In the genomic region with DNA sequence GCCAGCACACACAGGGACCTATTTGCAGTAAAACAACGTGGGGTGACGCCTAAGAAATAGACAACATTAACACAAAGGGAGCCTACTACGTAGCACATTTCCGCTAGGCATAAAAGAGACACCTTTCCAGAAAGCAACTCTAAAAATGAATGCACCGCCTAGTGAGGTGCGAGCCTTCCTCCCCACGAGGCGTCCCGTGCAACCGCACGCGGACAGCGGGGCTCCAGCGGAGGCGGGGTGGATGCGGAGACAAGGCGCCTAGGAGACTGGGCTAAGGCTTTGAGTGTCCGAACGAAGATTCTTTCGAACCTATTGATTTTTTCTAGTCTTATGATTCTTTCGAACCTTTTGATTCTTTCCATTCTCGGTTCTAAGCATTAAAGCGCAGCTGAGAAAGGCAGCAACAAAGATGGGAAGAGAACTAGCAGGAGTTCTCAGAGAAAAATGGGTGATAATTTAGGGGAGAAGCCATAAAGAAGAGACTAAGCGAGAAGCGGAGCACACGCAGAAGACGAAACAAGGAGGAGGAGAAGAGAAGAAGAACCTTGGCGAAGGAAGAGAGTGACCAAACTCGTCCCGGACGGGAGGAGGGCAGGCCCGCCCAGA, we compare ENCODE assay signal across 8 cellular contexts. TPM values are rescaled to one million over a fixed set of nuclear protein-coding genes. Genes with fewer than 3 reads are reported as not detected.
A peak's percentile ranks its signal among the peaks of the same experiment; 100 is the strongest.
DNase-seq lines count a peak whose midpoint lies in the region; ATAC-seq, FAIRE-seq and TF ChIP-seq lines count a peak whose summit lies in the region.

No MANE protein-coding gene starts in this region.

- peak overlapping the region; percentile 89 to 94 (median 90) for H3K4me3 ChIP-seq in breast epithelium

- peaks cover 0 to 6% of the 10 kb centered on the region in 2 donors for H3K4me1 ChIP-seq in breast epithelium

- H3K36me3 ChIP-seq in breast epithelium, result no peaks in the 10 kb centered on the region

- H3K27ac ChIP-seq in breast epithelium (peak overlapping the region; percentile 87 to 92), layer of hippocampus (ENCODE audit: low read depth, low read length) (peak overlapping the region; percentile 82)

- no peak for TF ChIP-seq POLR2A in breast epithelium (IDR thresholded peaks at IDR 0.05)

- H3K9me3 ChIP-seq in breast epithelium, result no peaks in the 10 kb centered on the region

- H3K27me3 ChIP-seq in breast epithelium (no peaks in the 10 kb centered on the region), layer of hippocampus (ENCODE audit: control insufficient read depth, insufficient read depth, low read length) (no peaks in the 10 kb centered on the region)

- DNase-seq in NCI-H345 (lab: John Stamatoyannopoulos, UW) (peak; percentile 31), NCI-H345 treated with DMSO at 0.1 percent for 48 hours (lab: John Stamatoyannopoulos, UW; ENCODE audit: unreplicated experiment) (no peak), T-helper 2 cell (peak in 4 of 5 experiments; percentile 22 to 80 (median 60)), breast epithelium (ENCODE audit: low spot score in 2 of 2) (no peak), RCC 7860 (ENCODE audit: low spot score) (no peak)
- DNase-seq in stimulated activated CD4-positive, alpha-beta T cell treated with anti-CD3 and anti-CD28 coated beads, TNF-alpha, amount 100 ng/mL, for 1 hour (ENCODE audit: low read depth in 3 of 3, low spot score in 1 of 3), result peak in 2 of 3 donors; percentile 15 to 38

- no peak for TF ChIP-seq CTCF in breast epithelium (IDR thresholded peaks at IDR 0.05)

- intact Hi-C loops in breast epithelium (cut with DNase I; ENCODE audit: low total_unique reads), result no loop called here

- ATAC-seq in GM21390 (IDR thresholded peaks at IDR 0.05; ENCODE audit: unreplicated experiment), result no peak

- no peak for FAIRE-seq in RCC 7860 (lab: Jason Lieb, UNC)

RNA-seq across cellular contexts. Expression of gene CPD, which starts 0.4 kb away (rescaled TPM):
- total RNA-seq in breast epithelium, result 100 to 1,000 TPM in 1 of 3 donors, 10 to 100 TPM in 2; 74.1 to 110 (median 87.7) TPM

RNA-seq across cellular contexts. Expression of gene TMIGD1, which starts 44.4 kb away (rescaled TPM):
- total RNA-seq in breast epithelium, result 1 to 10 TPM in 1 of 3 donors, not detected in 2; 1.6 TPM

Comparison
In these comparisons a context has a peak if more than half of its experiments do, and no peak if none do; other contexts are left out.
1. DNase-seq: peak in NCI-H345 (single experiment), T-helper 2 cell (4 of 5) and stimulated activated CD4-positive, alpha-beta T cell treated with anti-CD3 and anti-CD28 coated beads, TNF-alpha, amount 100 ng/mL, for 1 hour (2 of 3); none in NCI-H345 treated with DMSO at 0.1 percent for 48 hours (single experiment), breast epithelium (0 of 2) and RCC 7860 (single experiment).